Comparison of ENCODE assay signal across 20 cellular contexts in genomic region chr18:74556166-74556565, GRCh38. TPM values are rescaled to one million over a fixed set of nuclear protein-coding genes. Genes with fewer than 3 reads are reported as not detected.
A peak's percentile ranks its signal among the peaks of the same experiment; 100 is the strongest.
DNase-seq lines count a peak whose midpoint lies in the region; ATAC-seq and TF ChIP-seq lines count a peak whose summit lies in the region.
"Had no signal": no experiment of that assay in that cellular context is flagged by ENCODE, and none has a peak within 500 bp of the region (broad histone marks: within the 10 kb centered on the region; RNA-seq: fewer than 3 reads in every experiment).

No MANE protein-coding gene starts in this region.

- H3K27ac Mint-ChIP-seq in Calu3 (ENCODE audit: unreplicated experiment): no peak overlapping the region

- intact Hi-C loops in Calu3 (cut with micrococcal nuclease; ENCODE audit: unreplicated experiment): no loop called here

- ATAC-seq in HG02870 (IDR thresholded peaks at IDR 0.05; ENCODE audit: unreplicated experiment): no peak
- no peak for ATAC-seq in HG03439 (IDR thresholded peaks at IDR 0.05; ENCODE audit: unreplicated experiment)
- ATAC-seq: A549 had no signal

- peaks cover 64% of the 10 kb centered on the region for H3K27me3 Mint-ChIP-seq in Calu3 (ENCODE audit: unreplicated experiment)

- peaks cover 8% of the 10 kb centered on the region for H3K4me1 Mint-ChIP-seq in Calu3 (ENCODE audit: low read depth, unreplicated experiment)
- H3K4me1 Mint-ChIP-seq: CD4-positive, alpha-beta memory T cell had no signal

- BruUV-seq in Calu3 (replicated peaks; lab: Mats Ljungman, UMichigan): no TSS peak

- no peaks in the 10 kb centered on the region for H3K9me3 Mint-ChIP-seq in Calu3 (ENCODE audit: low read depth, unreplicated experiment)
- H3K9me3 Mint-ChIP-seq: CD4-positive, alpha-beta memory T cell had no signal

- H3K36me3 Mint-ChIP-seq in Calu3 (ENCODE audit: insufficient read depth, unreplicated experiment): no peaks in the 10 kb centered on the region

- DNase-seq in Calu3: peak; percentile 18
- DNase-seq in mucosa of gallbladder (ENCODE audit: low spot score): peak; percentile 76
- DNase-seq in retina: peak; percentile 26
- no peak for DNase-seq in NCI-H748 (lab: John Stamatoyannopoulos, UW; ENCODE audit: unreplicated experiment)
- DNase-seq: 8988T; ACHN; AML-193; BE2C; C1 segment of cervical spinal cord; CD4-positive, alpha-beta memory T cell; COR-L47; DMS153; DND-41; GM23248; H7; HCEC 1CT had no signal

- CTCF ChIA-PET in Calu3 (lab: Charles Lee): interaction anchor here (0.6 to 0.8 kb wide), 2 partner anchors 60 to 520 kb away, joined by 3 read pairs; partner anchors contain the start of gene CNDP2

- no peak for TF ChIP-seq CTCF in Calu3 (IDR thresholded peaks at IDR 0.05; ENCODE audit: unreplicated experiment)

- H3K4me3 Mint-ChIP-seq in Calu3 (ENCODE audit: low read depth, unreplicated experiment): no peak overlapping the region
- H3K4me3 Mint-ChIP-seq: CD4-positive, alpha-beta memory T cell had no signal

RNA-seq across cellular contexts. Expression of gene CNDP1, which starts 21.9 kb away (rescaled TPM):
- total RNA-seq in Calu3 (2022) (not detected in 2 replicates), mucosa of gallbladder (4.0 TPM)
- total RNA-seq: CD4-positive, alpha-beta memory T cell; GM23248; H1; H7 had no signal

RNA-seq across cellular contexts. Expression of gene ZNF407, which starts 41.5 kb away (rescaled TPM):
- 15.1 and 17.4 TPM in 2 replicates for total RNA-seq in Calu3 (2022)
- 15.0 TPM for total RNA-seq in mucosa of gallbladder
